ENCODE assay signal across 12 cellular contexts in genomic region chr5:140869555-140869886, GRCh38. TPM values are rescaled to one million over a fixed set of nuclear protein-coding genes. Genes with fewer than 3 reads are reported as not detected.
A peak's percentile ranks its signal among the peaks of the same experiment; 100 is the strongest.
DNase-seq lines count a peak whose midpoint lies in the region; TF ChIP-seq lines count a peak whose summit lies in the region.
"Had no signal": no experiment of that assay in that cellular context is flagged by ENCODE, and none has a peak within 500 bp of the region (broad histone marks: within the 10 kb centered on the region; RNA-seq: fewer than 3 reads in every experiment).

No MANE protein-coding gene starts in this region.

- no peak overlapping the region for H2AFZ ChIP-seq in neural progenitor cell (replicated peaks)

- H3K79me2 ChIP-seq in neural progenitor cell (ENCODE audit: low read depth) = peaks cover 10% of the 10 kb centered on the region

- H3K27me3 ChIP-seq in neural progenitor cell = no peaks in the 10 kb centered on the region
- no peaks in the 10 kb centered on the region for H3K27me3 ChIP-seq in vagina
- H3K27me3 ChIP-seq: thyroid gland had no signal

- peak; percentile 63 for DNase-seq in H4 (ENCODE audit: low spot score)
- peak; percentile 64 for DNase-seq in NCI-H1694 treated with DMSO at 0.1 percent for 48 hours (lab: John Stamatoyannopoulos, UW)
- DNase-seq in endothelial cell (ENCODE audit: low spot score) = no peak
- no peak for DNase-seq in neural progenitor cell (ENCODE audit: low spot score)
- no peak for DNase-seq in COLO829 (ENCODE audit: low spot score)
- DNase-seq in NCI-H82 treated with DMSO at 0.1 percent for 48 hours (lab: John Stamatoyannopoulos, UW; ENCODE audit: unreplicated experiment) = no peak
- no peak for DNase-seq in vagina (ENCODE audit: extremely low spot score in 2 of 2)
- DNase-seq: activated naive CD4-positive, alpha-beta T cell; Calu3; cerebellar nuclear complex; thyroid gland had no signal

- H3K9ac ChIP-seq in neural progenitor cell = no peak overlapping the region

- TF ChIP-seq CTCF in endothelial cell (IDR thresholded peaks at IDR 0.05; ENCODE audit: unreplicated experiment) (no peak), neural progenitor cell (IDR thresholded peaks at IDR 0.05) (peak; percentile 50), vagina (IDR thresholded peaks at IDR 0.05) (no peak)

- no peaks in the 10 kb centered on the region for H3K4me1 ChIP-seq in neural progenitor cell
- no peaks in the 10 kb centered on the region for H3K4me1 ChIP-seq in vagina
- H3K4me1 ChIP-seq: thyroid gland had no signal

- intact Hi-C loops in vagina (cut with DNase I) = no loop called here

- H3K4me1 Mint-ChIP-seq in endothelial cell (ENCODE audit: unreplicated experiment) (peaks cover 12% of the 10 kb centered on the region), neural progenitor cell (peaks cover 3% of the 10 kb centered on the region)

- peak overlapping the region; percentile 40 for H3K27ac Mint-ChIP-seq in endothelial cell (ENCODE audit: unreplicated experiment)
- peak overlapping the region; percentile 25 for H3K27ac Mint-ChIP-seq in neural progenitor cell
- H3K27ac Mint-ChIP-seq: T-helper 1 cell treated with Interleukin-12 subunit alpha and Interleukin-12 subunit beta and Interleukin-4 antibody, amounts not matched to agents 30 μg/mL and 1 μg/mL, for 36 hours had no signal

- peak overlapping the region; percentile 73 for H3K4me2 ChIP-seq in neural progenitor cell

- peaks cover 7% of the 10 kb centered on the region for H3F3A ChIP-seq in neural progenitor cell (ENCODE audit: low read depth)

- no peaks in the 10 kb centered on the region for H4K20me1 ChIP-seq in neural progenitor cell (ENCODE audit: low read depth)

- peak overlapping the region; percentile 93 for H3K4me3 Mint-ChIP-seq in endothelial cell (ENCODE audit: unreplicated experiment)
- H3K4me3 Mint-ChIP-seq in neural progenitor cell = peak overlapping the region; percentile 88
- H3K4me3 Mint-ChIP-seq: T-helper 1 cell treated with Interleukin-12 subunit alpha and Interleukin-12 subunit beta and Interleukin-4 antibody, amounts not matched to agents 30 μg/mL and 1 μg/mL, for 36 hours had no signal

- H3K9me3 Mint-ChIP-seq in endothelial cell (ENCODE audit: unreplicated experiment) (no peaks in the 10 kb centered on the region), neural progenitor cell (peaks cover 21% of the 10 kb centered on the region)

- no peaks in the 10 kb centered on the region for H3K9me3 ChIP-seq in neural progenitor cell (ENCODE audit: low read depth)
- no peaks in the 10 kb centered on the region for H3K9me3 ChIP-seq in vagina
- H3K9me3 ChIP-seq: thyroid gland had no signal

- no peak overlapping the region for H3K27ac ChIP-seq in neural progenitor cell
- no peak overlapping the region for H3K27ac ChIP-seq in vagina
- H3K27ac ChIP-seq: thyroid gland had no signal

- TF ChIP-seq POLR2A in vagina (IDR thresholded peaks at IDR 0.05) = no peak

- peaks cover 4% of the 10 kb centered on the region for H3K36me3 ChIP-seq in neural progenitor cell
- H3K36me3 ChIP-seq in vagina = no peaks in the 10 kb centered on the region
- H3K36me3 ChIP-seq: thyroid gland had no signal

- H3K36me3 Mint-ChIP-seq in endothelial cell (ENCODE audit: low read depth, unreplicated experiment) (peaks cover 11% of the 10 kb centered on the region), neural progenitor cell (peaks cover 31% of the 10 kb centered on the region)

- H3K27me3 Mint-ChIP-seq in endothelial cell (ENCODE audit: unreplicated experiment) = peaks cover 2% of the 10 kb centered on the region
- H3K27me3 Mint-ChIP-seq in neural progenitor cell (ENCODE audit: insufficient read depth, low read depth) = no peaks in the 10 kb centered on the region

- H3K4me3 ChIP-seq in neural progenitor cell (peak overlapping the region; percentile 55), vagina (no peak overlapping the region)

RNA-seq across cellular contexts. Expression of gene PCDHA11, which starts 0.8 kb away (rescaled TPM):
- total RNA-seq in H4 (2014; rRNA removed; shearing (Covaris generic)) = 5.0 and 7.7 TPM in 2 replicates
- 7.8 TPM for total RNA-seq in endothelial cell (ENCODE audit: unreplicated experiment)
- 5.4 and 6.3 TPM in 2 replicates for total RNA-seq in neural progenitor cell (ENCODE audit: low replicate concordance)
- total RNA-seq in vagina = not detected

RNA-seq across cellular contexts. Expression of gene PCDHA12, which starts 5.6 kb away (rescaled TPM):
- total RNA-seq in H4 (2014; rRNA removed; shearing (Covaris generic)) = 0.21 and 0.60 TPM in 2 replicates
- total RNA-seq in endothelial cell (ENCODE audit: unreplicated experiment) (9.7 TPM), neural progenitor cell (ENCODE audit: low replicate concordance) (3.4 and 5.9 TPM in 2 replicates), vagina (0.25 TPM)

RNA-seq across cellular contexts. Expression of gene PCDHA13, which starts 12.4 kb away (rescaled TPM):
- total RNA-seq in H4 (2014; rRNA removed; shearing (Covaris generic)) = 0.41 and 0.50 TPM in 2 replicates
- total RNA-seq in endothelial cell (ENCODE audit: unreplicated experiment) = 2.5 TPM
- 1.9 and 2.3 TPM in 2 replicates for total RNA-seq in neural progenitor cell (ENCODE audit: low replicate concordance)
- total RNA-seq in vagina = not detected

RNA-seq across cellular contexts. Expression of gene PCDHA10, which starts 13.8 kb away (rescaled TPM):
- 0.02 and 0.08 TPM in 2 replicates for total RNA-seq in H4 (2014; rRNA removed; shearing (Covaris generic))
- 16.9 TPM for total RNA-seq in endothelial cell (ENCODE audit: unreplicated experiment)
- 8.0 and 11.7 TPM in 2 replicates for total RNA-seq in neural progenitor cell (ENCODE audit: low replicate concordance)
- total RNA-seq in vagina = 0.25 TPM

RNA-seq across cellular contexts. Expression of gene PCDHA9, which starts 21.3 kb away (rescaled TPM):
- 0.08 TPM in 1 of 2 replicates, not detected in the other for total RNA-seq in H4 (2014; rRNA removed; shearing (Covaris generic))
- total RNA-seq in endothelial cell (ENCODE audit: unreplicated experiment) (1.7 TPM), neural progenitor cell (ENCODE audit: low replicate concordance) (2.0 TPM in 2 replicates), vagina (0.25 TPM)

Comparison
In these comparisons a context has a peak if more than half of its experiments do, and no peak if none do; other contexts are left out.
1. DNase-seq: peak in H4 (single experiment) and NCI-H1694 treated with DMSO at 0.1 percent for 48 hours (single experiment); none in endothelial cell (single experiment), neural progenitor cell (single experiment), COLO829 (single experiment), NCI-H82 treated with DMSO at 0.1 percent for 48 hours (single experiment) and vagina (0 of 2).